8 cellular contexts compared by ENCODE assay signal in genomic region chr1:173868266-173869107, GRCh38. TPM values are rescaled to one million over a fixed set of nuclear protein-coding genes. Genes with fewer than 3 reads are reported as not detected.
A peak's percentile ranks its signal among the peaks of the same experiment; 100 is the strongest.
DNase-seq lines count a peak whose midpoint lies in the region; ATAC-seq, FAIRE-seq and TF ChIP-seq lines count a peak whose summit lies in the region.

Gene ZBTB37, plus strand, starts transcription at chr1:173868380. Its CDS starts 1,846 bp downstream, at chr1:173870226.

- intact Hi-C loops in aorta (cut with DNase I): loop anchor here in 1 of 2 donors (2.0 to 10.0 kb wide), 4 partner anchors 44 to 391 kb away; partner anchors contain the start of genes CENPL, DARS2, KLHL20 and PRDX6

- no peaks in the 10 kb centered on the region for H3K27me3 ChIP-seq in adipocyte (replicated peaks; ENCODE audit: control insufficient read depth, insufficient read depth, low read length)
- no peaks in the 10 kb centered on the region for H3K27me3 ChIP-seq in right atrium auricular region
- no peaks in the 10 kb centered on the region for H3K27me3 ChIP-seq in aorta (ENCODE audit: control insufficient read depth in 1 of 2, insufficient read depth in 2 of 2, low read length in 1 of 2)

- H3K9me3 ChIP-seq in adipocyte (ENCODE audit: control insufficient read depth, low read length): no peaks in the 10 kb centered on the region
- H3K9me3 ChIP-seq in right atrium auricular region: no peaks in the 10 kb centered on the region
- H3K9me3 ChIP-seq in aorta (ENCODE audit: control insufficient read depth, low read length): no peaks in the 10 kb centered on the region

- TF ChIP-seq CTCF in right atrium auricular region (IDR thresholded peaks at IDR 0.05): peak in 1 of 2 donors; percentile 22

- WGBS in aorta, 2 donors: 1% methylated on average over 40 to 54 of the region's 54 CpGs

- H3K4me3 ChIP-seq in adipocyte (ENCODE audit: low read length) (peak within 1 kb of the TSS; percentile 100), right atrium auricular region (peak within 1 kb of the TSS; percentile 67 to 93), aorta (ENCODE audit: low read length in 2 of 2) (peak within 1 kb of the TSS; percentile 66 to 84)

- peak; percentile 59 for ATAC-seq in HG02852 (IDR thresholded peaks at IDR 0.05; ENCODE audit: unreplicated experiment)
- peak; percentile 84 for ATAC-seq in aorta (ENCODE audit: low FRiP score)

- peak within 1 kb of the TSS; percentile 95 for H3K9ac ChIP-seq in adipocyte (ENCODE audit: low read length)

- no peak for TF ChIP-seq POLR2A in GM12891 (IDR thresholded peaks at IDR 0.05; ENCODE audit: low read depth, low read length)

- DNase-seq in GM12891 (ENCODE audit: insufficient read length, low spot score) (peak; percentile 64), NCI-H146 (lab: John Stamatoyannopoulos, UW) (peak; percentile 95), T follicular helper cell (ENCODE audit: low read depth) (peak; percentile 84), adipocyte (ENCODE audit: low read depth) (peak; percentile 80), right atrium auricular region (ENCODE audit: low spot score) (peak; percentile 81), renal cortical epithelial cell (ENCODE audit: low read depth) (peak; percentile 40), aorta (peak; percentile 91 to 94)

- FAIRE-seq in GM12891 (lab: Jason Lieb, UNC): no peak

- H3K36me3 ChIP-seq in adipocyte (ENCODE audit: control insufficient read depth, insufficient read depth, low read length, severe bottlenecking) (peaks cover 47% of the 10 kb centered on the region), right atrium auricular region (peaks cover 36% of the 10 kb centered on the region), aorta (ENCODE audit: control insufficient read depth in 1 of 2, insufficient read depth in 2 of 2, low read length in 1 of 2) (peaks cover 0 to 3% of the 10 kb centered on the region in 2 donors)

- peak within 1 kb of the TSS; percentile 95 to 98 for H3K27ac ChIP-seq in right atrium auricular region
- H3K27ac ChIP-seq in aorta (ENCODE audit: low read depth in 1 of 2, low read length in 2 of 2): peak within 1 kb of the TSS; percentile 62 to 87

- H3K4me1 ChIP-seq in adipocyte (ENCODE audit: control insufficient read depth, insufficient read depth, low read length) (peaks cover 46% of the 10 kb centered on the region), right atrium auricular region (peaks cover 0 to 59% of the 10 kb centered on the region in 2 donors), aorta (ENCODE audit: control insufficient read depth in 1 of 2, insufficient read depth in 2 of 2, low read length in 2 of 2) (peaks cover 0 to 4% of the 10 kb centered on the region in 2 donors)

TF ChIP-seq in GM12891, 5 proteins besides CTCF, POLR2A, EP300 and RAD21:
- TF ChIP-seq POU2F2 (IDR thresholded peaks at IDR 0.05; ENCODE audit: low read depth, low read length) (peak; percentile 68; the same call in 1 of the 2 replicates), PAX5 (IDR thresholded peaks at IDR 0.05; ENCODE audit: insufficient read depth, low read length, severe bottlenecking) (no peak), TAF1 (IDR thresholded peaks at IDR 0.05; ENCODE audit: low read depth, low read length) (peak; percentile 32; the same call in 1 of the 2 replicates), POLR2AphosphoS5 (IDR thresholded peaks at IDR 0.05; ENCODE audit: low read depth, low read length) (no peak), SPI1 (IDR thresholded peaks at IDR 0.05; ENCODE audit: low read depth, low read length) (peak; percentile 20; the same call in 1 of the 2 replicates)
TF ChIP-seq in GM12891: peak in this region for 3.

RNA-seq across cellular contexts. Expression of gene ZBTB37, which starts in this region (rescaled TPM):
- 0.67 TPM for polyA plus RNA-seq in GM12891 (2012; ENCODE audit: low read depth, missing spikeins)
- total RNA-seq in right atrium auricular region: 1 to 10 TPM; 5.8 to 8.8 TPM
- 4.9 and 14.5 TPM in 2 replicates for total RNA-seq in renal cortical epithelial cell
- total RNA-seq in aorta: 10 to 100 TPM; 14.2 to 19.9 TPM
- polyA plus RNA-seq in aorta: 1 to 10 TPM in 1 of 2 donors, under 1 TPM in 1; 0.63 to 1.9 TPM

Comparison
In these comparisons a context has a peak if more than half of its experiments do, and no peak if none do; other contexts are left out.
1. Peak in every context shown above with its lines: DNase-seq, ATAC-seq, H3K4me3 ChIP-seq and H3K27ac ChIP-seq.
2. DNase-seq: peak in every context shown above with its lines; median percentile 95 in NCI-H146; 92 in aorta; 84 in T follicular helper cell; 81 in right atrium auricular region; 80 in adipocyte; 64 in GM12891; 40 in renal cortical epithelial cell.